ENCODE assay signal across 2 cellular contexts in genomic region chr10:28715757-28716156, GRCh38.
TF ChIP-seq lines count a peak whose summit lies in the region.

No MANE protein-coding gene starts in this region.

TF ChIP-seq in HepG2, 621 proteins besides CTCF, POLR2A, EP300 and RAD21 (continues in another document):
- TF ChIP-seq ZNF75D (CRISPR knock-in tag; IDR thresholded peaks at IDR 0.05; ENCODE audit: borderline replicate concordance) (no peak), DRAP1 (CRISPR knock-in tag; IDR thresholded peaks at IDR 0.05) (no peak), NFKB2 (CRISPR knock-in tag; IDR thresholded peaks at IDR 0.05; ENCODE audit: borderline replicate concordance) (no peak), ZNF770 (CRISPR knock-in tag; IDR thresholded peaks at IDR 0.05) (peak; percentile 96), FUBP1 (CRISPR knock-in tag; IDR thresholded peaks at IDR 0.05; ENCODE audit: borderline replicate concordance) (no peak), HOXA3 (CRISPR knock-in tag; IDR thresholded peaks at IDR 0.05) (no peak), ZNF263 (CRISPR knock-in tag; IDR thresholded peaks at IDR 0.05) (peak; percentile 94), FOXC1 (CRISPR knock-in tag; IDR thresholded peaks at IDR 0.05; ENCODE audit: borderline replicate concordance) (no peak), BRD4 (CRISPR knock-in tag; IDR thresholded peaks at IDR 0.05) (no peak), ZZZ3 (CRISPR knock-in tag; IDR thresholded peaks at IDR 0.05; ENCODE audit: borderline replicate concordance) (no peak), TARDBP (CRISPR knock-in tag; IDR thresholded peaks at IDR 0.05) (no peak), MAZ (IDR thresholded peaks at IDR 0.05; ENCODE audit: borderline replicate concordance, low read depth, low read length) (no peak), MAZ (CRISPR knock-in tag; IDR thresholded peaks at IDR 0.05; ENCODE audit: low read depth) (no peak), ATF6 (CRISPR knock-in tag; conservative IDR thresholded peaks at IDR 0.05) (no peak), IKZF5 (CRISPR knock-in tag; IDR thresholded peaks at IDR 0.05) (no peak), ZNF282 (IDR thresholded peaks at IDR 0.05; ENCODE audit: partially characterized antibody) (no peak), CEBPB (IDR thresholded peaks at IDR 0.05; ENCODE audit: borderline replicate concordance, low read depth, low read length) (peak; percentile 79), NCOA1 (CRISPR knock-in tag; IDR thresholded peaks at IDR 0.05) (no peak), NR2F1 (CRISPR knock-in tag; IDR thresholded peaks at IDR 0.05) (peak; percentile 46 to 63; a peak in 1 of 4 replicates), RARA (CRISPR knock-in tag; IDR thresholded peaks at IDR 0.05) (peak; percentile 81), SOX13 (IDR thresholded peaks at IDR 0.05) (no peak), SOX13 (CRISPR knock-in tag; conservative IDR thresholded peaks at IDR 0.05 in 1 of 2, IDR thresholded peaks at IDR 0.05 in 1 of 2) (peak in 1 of 2 experiments; percentile 29; a peak in 1 of 4 replicates), SRSF4 (IDR thresholded peaks at IDR 0.05; ENCODE audit: low read depth, low read length, poor library complexity, severe bottlenecking) (no peak), NR2F6 (IDR thresholded peaks at IDR 0.05) (peak; percentile 59), NR2F6 (CRISPR knock-in tag; IDR thresholded peaks at IDR 0.05) (peak; percentile 81), DDIT3 (CRISPR knock-in tag; IDR thresholded peaks at IDR 0.05) (no peak)

TF ChIP-seq in K562, 482 proteins besides CTCF, POLR2A, EP300 and RAD21:
- TF ChIP-seq ZNF347 (CRISPR knock-in tag; IDR thresholded peaks at IDR 0.05; ENCODE audit: low read depth) = no peak
- no peak for TF ChIP-seq MYBL2 (IDR thresholded peaks at IDR 0.05; ENCODE audit: low read depth)
- TF ChIP-seq MYBL2 (CRISPR knock-in tag; IDR thresholded peaks at IDR 0.05; ENCODE audit: borderline replicate concordance) = no peak
- no peak for TF ChIP-seq MTA1 (IDR thresholded peaks at IDR 0.05; ENCODE audit: borderline replicate concordance)
- no peak for TF ChIP-seq CEBPG (CRISPR knock-in tag; IDR thresholded peaks at IDR 0.05)
- 0 out of 4 replicates have a peak, but pooled peaks of 1 of the 2 experiments have one; percentile 22 for TF ChIP-seq CEBPG (tag; conservative IDR thresholded peaks at IDR 0.05 in 1 of 2, IDR thresholded peaks at IDR 0.05 in 1 of 2)
- no peak for TF ChIP-seq ILF3 (IDR thresholded peaks at IDR 0.05; ENCODE audit: borderline replicate concordance)
- TF ChIP-seq PKNOX1 (IDR thresholded peaks at IDR 0.05) = peak; percentile 25; the same call in 1 of the 2 replicates
- peak; percentile 84 for TF ChIP-seq CEBPB (tag; IDR thresholded peaks at IDR 0.05)
